ENCODE assay signal across 27 cellular contexts in the genomic region with DNA sequence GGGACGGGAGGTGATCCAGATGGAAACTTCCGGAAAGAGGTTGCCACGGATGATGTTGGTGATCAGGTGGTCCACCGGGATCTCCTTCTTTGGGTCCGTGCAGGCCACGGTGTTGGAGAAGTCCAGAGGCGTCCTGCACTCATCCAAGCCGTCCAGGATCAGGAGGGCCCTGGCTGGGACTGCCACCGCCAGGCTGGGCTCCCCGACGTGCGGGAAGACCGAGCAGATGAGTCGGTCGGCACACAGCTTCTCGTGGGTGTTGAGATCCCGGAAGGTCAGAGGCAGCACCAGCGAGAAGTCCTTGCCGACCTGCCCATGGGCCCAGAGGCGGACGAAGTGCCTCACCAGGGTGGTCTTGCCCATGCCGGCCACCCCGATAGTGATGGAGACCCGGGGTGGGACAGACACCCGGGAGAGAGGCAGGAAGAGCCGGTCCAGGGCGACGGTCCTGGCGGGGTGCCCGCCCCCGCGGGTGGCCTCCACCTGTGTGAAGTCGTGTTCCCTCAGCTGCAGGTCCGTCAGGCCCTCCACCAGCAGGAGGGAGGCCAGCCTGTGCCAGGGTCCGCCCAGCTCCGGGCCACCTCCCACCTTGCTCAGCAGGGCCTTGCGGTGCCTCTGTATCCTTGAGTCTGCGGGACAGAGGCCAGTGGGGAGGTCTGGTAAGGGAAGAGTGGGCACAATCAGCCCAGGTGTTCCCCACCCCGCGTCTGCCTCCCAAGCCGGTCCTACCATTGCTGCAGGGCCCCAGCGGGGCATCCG. TPM values are rescaled to one million over a fixed set of nuclear protein-coding genes. Genes with fewer than 3 reads are reported as not detected.
"Had no signal": no experiment of that assay in that cellular context is flagged by ENCODE, and none has a peak within 500 bp of the region (broad histone marks: within the 10 kb centered on the region; RNA-seq: fewer than 3 reads in every experiment).

No MANE protein-coding gene starts in this region.

- H3K36me3 Mint-ChIP-seq: activated naive CD8-positive, alpha-beta T cell had no signal

- H3K9me3 Mint-ChIP-seq: activated CD4-positive, alpha-beta memory T cell treated with anti-CD3 and anti-CD28 coated beads, Interleukin-2, amount 10 ng/mL, durations not matched to agents 7 days and 5 days; activated naive CD4-positive, alpha-beta T cell treated with anti-CD3 and anti-CD28 coated beads for 36 hours; activated T-helper 17 cell treated with anti-CD3 and anti-CD28 coated beads, Interleukin-2, amount 50 U/mL, for 72 hours; T-cell had no signal

- H3K4me1 Mint-ChIP-seq: activated CD4-positive, alpha-beta memory T cell treated with anti-CD3 and anti-CD28 coated beads, Interleukin-2, amount 10 ng/mL, durations not matched to agents 7 days and 5 days; activated CD4-positive, alpha-beta T cell treated with anti-CD3 and anti-CD28 coated beads for 36 hours; activated T-helper 17 cell treated with anti-CD3 and anti-CD28 coated beads, Interleukin-2, amount 50 U/mL, for 72 hours had no signal

- H3K27me3 ChIP-seq: adrenal gland, breast epithelium had no signal

- H3K9me3 ChIP-seq: adrenal gland, breast epithelium had no signal

- ATAC-seq: activated CD4-positive, alpha-beta T cell treated with anti-CD3 and anti-CD28 coated beads for 36 hours; activated T-helper 17 cell treated with anti-CD3 and anti-CD28 coated beads, Interleukin-2, amount 50 U/mL, for 72 hours; Right ventricle myocardium inferior; T-cell had no signal

- H3K27ac ChIP-seq: adrenal gland, breast epithelium, KMS-11, SK-N-MC, WERI-Rb-1 had no signal

- H3K4me3 ChIP-seq: adrenal gland, breast epithelium, SK-N-MC had no signal

- DNase-seq: activated CD4-positive, alpha-beta memory T cell treated with anti-CD3 and anti-CD28 coated beads, Interleukin-2, amount 10 ng/mL, durations not matched to agents 7 days and 5 days; activated CD4-positive, alpha-beta T cell treated with anti-CD3 and anti-CD28 coated beads for 36 hours; activated CD4-positive, alpha-beta T cell treated with anti-CD3 and anti-CD28 coated beads, Interleukin-2, amount 50 U/mL, for 1 hour; activated gamma-delta T cell; activated naive CD4-positive, alpha-beta T cell treated with anti-CD3 and anti-CD28 coated beads for 36 hours; activated T-cell treated with anti-CD3 and anti-CD28 coated beads for 4 hours; activated T-cell treated with anti-CD3 and anti-CD28 coated beads, Interleukin-2, amount 50 U/mL, for 48 hours; adrenal gland; anterior cingulate cortex; NCI-H1092; NCI-H1417; NCI-H1930; NCI-H2107; NCI-H2171 treated with DMSO at 0.1 percent for 48 hours; NCI-H345; NCI-H510A; NCI-H526 treated with DMSO at 0.1 percent for 48 hours; NCI-H82; T-cell; WERI-Rb-1 had no signal

- H3K4me1 ChIP-seq: adrenal gland, breast epithelium had no signal

- H3K9ac ChIP-seq: KMS-11 had no signal

- H3K4me2 ChIP-seq: KMS-11 had no signal

- H3K27me3 Mint-ChIP-seq: activated CD4-positive, alpha-beta memory T cell treated with anti-CD3 and anti-CD28 coated beads, Interleukin-2, amount 10 ng/mL, durations not matched to agents 7 days and 5 days; activated CD4-positive, alpha-beta T cell treated with anti-CD3 and anti-CD28 coated beads for 36 hours; activated naive CD8-positive, alpha-beta T cell; activated T-helper 17 cell treated with anti-CD3 and anti-CD28 coated beads, Interleukin-2, amount 50 U/mL, for 72 hours; T-cell had no signal

- H3K27ac Mint-ChIP-seq: activated CD4-positive, alpha-beta memory T cell treated with anti-CD3 and anti-CD28 coated beads, Interleukin-2, amount 10 ng/mL, durations not matched to agents 7 days and 5 days; activated naive CD4-positive, alpha-beta T cell treated with anti-CD3 and anti-CD28 coated beads for 36 hours; activated naive CD8-positive, alpha-beta T cell; activated T-helper 17 cell treated with anti-CD3 and anti-CD28 coated beads, Interleukin-2, amount 50 U/mL, for 72 hours; T-cell had no signal

- H3K4me3 Mint-ChIP-seq: activated CD4-positive, alpha-beta memory T cell treated with anti-CD3 and anti-CD28 coated beads, Interleukin-2, amount 10 ng/mL, durations not matched to agents 7 days and 5 days; activated CD4-positive, alpha-beta T cell treated with anti-CD3 and anti-CD28 coated beads for 36 hours; activated naive CD4-positive, alpha-beta T cell treated with anti-CD3 and anti-CD28 coated beads for 36 hours; activated naive CD8-positive, alpha-beta T cell; activated T-helper 17 cell treated with anti-CD3 and anti-CD28 coated beads, Interleukin-2, amount 50 U/mL, for 72 hours; T-cell had no signal

- H3K36me3 ChIP-seq: adrenal gland, breast epithelium, WERI-Rb-1 had no signal

RNA-seq across cellular contexts. Expression of gene NLRC3, which starts 12.9 kb away (rescaled TPM):
- total RNA-seq: MCF 10A had no signal
